8 cellular contexts compared by ENCODE assay signal in genomic region chr20:49914310-49915117, GRCh38. TPM values are rescaled to one million over a fixed set of nuclear protein-coding genes. Genes with fewer than 3 reads are reported as not detected.
A peak's percentile ranks its signal among the peaks of the same experiment; 100 is the strongest.
DNase-seq lines count a peak whose midpoint lies in the region; ATAC-seq and TF ChIP-seq lines count a peak whose summit lies in the region.

No MANE protein-coding gene starts in this region.

- in situ Hi-C loops in mammary epithelial cell (cut with MboI; ENCODE audit: low sequenced_read_pairs in 2 of 2): no loop called here

- dilution Hi-C loops in mammary epithelial cell (cut with HindIII; ENCODE audit: low sequenced_read_pairs): loop anchor here (5.0 kb wide), 1 partner anchor 33 kb away; no protein-coding TSS in a partner anchor

- H2AFZ ChIP-seq in Loucy (ENCODE audit: low read length): peak overlapping the region; percentile 93
- peak overlapping the region; percentile 98 for H2AFZ ChIP-seq in mammary epithelial cell (ENCODE audit: low read depth, low read length)

- H3F3A ChIP-seq in Loucy (ENCODE audit: low read depth): no peaks in the 10 kb centered on the region

- H4K20me1 ChIP-seq in Loucy (ENCODE audit: insufficient read depth, low read length, poor library complexity, severe bottlenecking) (peaks cover 24% of the 10 kb centered on the region), mammary epithelial cell (ENCODE audit: insufficient read depth, low read length) (no peaks in the 10 kb centered on the region)

- H3K36me3 Mint-ChIP-seq in type B pancreatic cell: no peaks in the 10 kb centered on the region

- DNase-seq in NOMO-1 treated with DMSO at 0.1 percent for 48 hours (lab: John Stamatoyannopoulos, UW; ENCODE audit: unreplicated experiment) (peak; percentile 32), NOMO-1 treated with dmso at 0.1 percent for 144 hours (lab: John Stamatoyannopoulos, UW; ENCODE audit: unreplicated experiment) (no peak), mammary epithelial cell (peak; percentile 37), medulla oblongata (ENCODE audit: extremely low spot score) (peak; percentile 48), type B pancreatic cell (ENCODE audit: extremely low spot score, unreplicated experiment) (no peak), 8988T (no peak)

- peaks cover 39% of the 10 kb centered on the region for H3K4me1 Mint-ChIP-seq in type B pancreatic cell (ENCODE audit: unreplicated experiment)

- WGBS in mammary epithelial cell (ENCODE audit: low coverage, missing lambda C conversion rate): 1% methylated on average over 12 of the region's 19 CpGs

- H3K9ac ChIP-seq in Loucy (ENCODE audit: low read depth, low read length, poor library complexity, severe bottlenecking) (peak overlapping the region; percentile 74), mammary epithelial cell (ENCODE audit: insufficient read depth, low read length) (peak overlapping the region; percentile 97)

- H3K4me2 ChIP-seq in Loucy (ENCODE audit: low read depth, low read length, poor library complexity, severe bottlenecking) (peak overlapping the region; percentile 100), mammary epithelial cell (ENCODE audit: insufficient read depth, low read depth, low read length) (peak overlapping the region; percentile 79)

- no peaks in the 10 kb centered on the region for H3K9me2 ChIP-seq in Loucy (replicated peaks; ENCODE audit: low read depth, low read length)

- no peaks in the 10 kb centered on the region for H3K27me3 ChIP-seq in Loucy (ENCODE audit: insufficient read depth, low read length, poor library complexity, severe bottlenecking)
- H3K27me3 ChIP-seq in mammary epithelial cell (ENCODE audit: insufficient read depth, low read length): no peaks in the 10 kb centered on the region

- BruUV-seq in mammary epithelial cell (replicated peaks; lab: Mats Ljungman, UMichigan): no TSS peak

- intact Hi-C loops in mammary epithelial cell (cut with micrococcal nuclease): loop anchor here (1.0 kb wide), 1 partner anchor 14 kb away; no protein-coding TSS in a partner anchor

- peak overlapping the region; percentile 97 for H3K27ac ChIP-seq in mammary epithelial cell (ENCODE audit: insufficient read depth, low read depth, low read length)

- H3K79me2 ChIP-seq in Loucy (ENCODE audit: insufficient read depth, low read length) (peaks cover 39% of the 10 kb centered on the region), mammary epithelial cell (ENCODE audit: insufficient read depth, low read length) (peaks cover 57% of the 10 kb centered on the region)

- H3K4me3 ChIP-seq in Loucy (ENCODE audit: low read length, poor library complexity, severe bottlenecking): peak overlapping the region; percentile 80
- peak overlapping the region; percentile 65 to 81 (median 66) for H3K4me3 ChIP-seq in mammary epithelial cell (replicated peaks in 1 of 3; ENCODE audit: insufficient read depth in 1 of 3, low read depth in 2 of 3, low read length in 3 of 3)

- no peaks in the 10 kb centered on the region for H3K9me3 ChIP-seq in Loucy (ENCODE audit: insufficient read depth, low read depth, low read length)
- H3K9me3 ChIP-seq in mammary epithelial cell (replicated peaks; ENCODE audit: insufficient read depth, low read length): no peaks in the 10 kb centered on the region

- H3K9me3 Mint-ChIP-seq in type B pancreatic cell: no peaks in the 10 kb centered on the region

- ATAC-seq in GM21390 (IDR thresholded peaks at IDR 0.05; ENCODE audit: unreplicated experiment): no peak

- CTCF ChIA-PET in mammary epithelial cell (lab: Charles Lee; ENCODE audit: low non-redundant PET): interaction anchor here (0.5 kb wide), 2 partner anchors 36 to 69 kb away, joined by 4 to 5 read pairs; no protein-coding TSS in a partner anchor

- H3K36me3 ChIP-seq in Loucy (ENCODE audit: insufficient read depth, low read length) (no peaks in the 10 kb centered on the region), mammary epithelial cell (ENCODE audit: insufficient read depth, low read length) (no peaks in the 10 kb centered on the region)

- peak overlapping the region; percentile 93 for H3K27ac Mint-ChIP-seq in type B pancreatic cell

- H3K4me1 ChIP-seq in Loucy (ENCODE audit: insufficient read depth, low read length, poor library complexity, severe bottlenecking) (peaks cover 30% of the 10 kb centered on the region), mammary epithelial cell (ENCODE audit: insufficient read depth, low read length) (peaks cover 21% of the 10 kb centered on the region)

- H3K4me3 Mint-ChIP-seq in type B pancreatic cell: peak overlapping the region; percentile 90

- no peaks in the 10 kb centered on the region for H3K27me3 Mint-ChIP-seq in type B pancreatic cell

- TF ChIP-seq CTCF in Loucy (conservative IDR thresholded peaks at IDR 0.05; ENCODE audit: low read length) (no peak), mammary epithelial cell (conservative IDR thresholded peaks at IDR 0.05 in 1 of 2, IDR thresholded peaks at IDR 0.05 in 1 of 2; ENCODE audit: extremely low read depth in 1 of 2, insufficient read depth in 1 of 2, low read depth in 1 of 2, low read length in 2 of 2) (no peak), type B pancreatic cell (conservative IDR thresholded peaks at IDR 0.05) (no peak)

RNA-seq across cellular contexts. Expression of gene SPATA2, which starts 0.8 kb away (rescaled TPM):
- total RNA-seq in mammary epithelial cell: 1 to 10 TPM; 4.2 to 6.9 TPM
- 5.6 TPM for polyA plus RNA-seq in mammary epithelial cell
- 6.2 TPM for polyA minus RNA-seq in mammary epithelial cell
- total RNA-seq in type B pancreatic cell (ENCODE audit: low replicate concordance): 9.2 and 11.3 TPM in 2 replicates

RNA-seq across cellular contexts. Expression of gene RNF114, which starts 21.7 kb away (rescaled TPM):
- total RNA-seq in mammary epithelial cell (100 to 1,000 TPM in 1 of 2 donors, 10 to 100 TPM in 1; 57.3 to 136 TPM), type B pancreatic cell (ENCODE audit: low replicate concordance) (62.9 and 72.1 TPM in 2 replicates)
- polyA plus RNA-seq in mammary epithelial cell: 75.0 TPM
- 115 TPM for polyA minus RNA-seq in mammary epithelial cell

Comparison
In these comparisons a context has a peak if more than half of its experiments do, and no peak if none do; other contexts are left out.
1. DNase-seq: peak in NOMO-1 treated with DMSO at 0.1 percent for 48 hours (single experiment), mammary epithelial cell (single experiment) and medulla oblongata (single experiment); none in NOMO-1 treated with dmso at 0.1 percent for 144 hours (single experiment), type B pancreatic cell (single experiment) and 8988T (single experiment).